Comparison of ENCODE assay signal across 1 cellular context in genomic region chr1:156767101-156767878, GRCh38.
TF ChIP-seq lines count a peak whose summit lies in the region.

TSS of gene PRCC (plus strand) at chr1:156767535. CDS start at chr1:156767772, 237 bp downstream.

TF ChIP-seq in K562, 482 proteins besides CTCF, POLR2A, EP300 and RAD21 (continued from another document and continues in another):
- TF ChIP-seq ELK1 (CRISPR knock-in tag; IDR thresholded peaks at IDR 0.05) = no peak
- TF ChIP-seq NR3C1 (CRISPR knock-in tag; IDR thresholded peaks at IDR 0.05) = no peak
- TF ChIP-seq, protein P1, sequence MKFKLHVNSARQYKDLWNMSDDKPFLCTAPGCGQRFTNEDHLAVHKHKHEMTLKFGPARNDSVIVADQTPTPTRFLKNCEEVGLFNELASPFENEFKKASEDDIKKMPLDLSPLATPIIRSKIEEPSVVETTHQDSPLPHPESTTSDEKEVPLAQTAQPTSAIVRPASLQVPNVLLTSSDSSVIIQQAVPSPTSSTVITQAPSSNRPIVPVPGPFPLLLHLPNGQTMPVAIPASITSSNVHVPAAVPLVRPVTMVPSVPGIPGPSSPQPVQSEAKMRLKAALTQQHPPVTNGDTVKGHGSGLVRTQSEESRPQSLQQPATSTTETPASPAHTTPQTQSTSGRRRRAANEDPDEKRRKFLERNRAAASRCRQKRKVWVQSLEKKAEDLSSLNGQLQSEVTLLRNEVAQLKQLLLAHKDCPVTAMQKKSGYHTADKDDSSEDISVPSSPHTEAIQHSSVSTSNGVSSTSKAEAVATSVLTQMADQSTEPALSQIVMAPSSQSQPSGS (CRISPR knock-in tag; IDR thresholded peaks at IDR 0.05) = 0 out of 2 replicates have a peak, but pooled peaks have one; percentile 43
- TF ChIP-seq NFE2L1 (tag; IDR thresholded peaks at IDR 0.05; ENCODE audit: borderline replicate concordance, low read depth) = no peak
- TF ChIP-seq MCM2 (IDR thresholded peaks at IDR 0.05; ENCODE audit: low read depth) = no peak
- TF ChIP-seq, protein P2, sequence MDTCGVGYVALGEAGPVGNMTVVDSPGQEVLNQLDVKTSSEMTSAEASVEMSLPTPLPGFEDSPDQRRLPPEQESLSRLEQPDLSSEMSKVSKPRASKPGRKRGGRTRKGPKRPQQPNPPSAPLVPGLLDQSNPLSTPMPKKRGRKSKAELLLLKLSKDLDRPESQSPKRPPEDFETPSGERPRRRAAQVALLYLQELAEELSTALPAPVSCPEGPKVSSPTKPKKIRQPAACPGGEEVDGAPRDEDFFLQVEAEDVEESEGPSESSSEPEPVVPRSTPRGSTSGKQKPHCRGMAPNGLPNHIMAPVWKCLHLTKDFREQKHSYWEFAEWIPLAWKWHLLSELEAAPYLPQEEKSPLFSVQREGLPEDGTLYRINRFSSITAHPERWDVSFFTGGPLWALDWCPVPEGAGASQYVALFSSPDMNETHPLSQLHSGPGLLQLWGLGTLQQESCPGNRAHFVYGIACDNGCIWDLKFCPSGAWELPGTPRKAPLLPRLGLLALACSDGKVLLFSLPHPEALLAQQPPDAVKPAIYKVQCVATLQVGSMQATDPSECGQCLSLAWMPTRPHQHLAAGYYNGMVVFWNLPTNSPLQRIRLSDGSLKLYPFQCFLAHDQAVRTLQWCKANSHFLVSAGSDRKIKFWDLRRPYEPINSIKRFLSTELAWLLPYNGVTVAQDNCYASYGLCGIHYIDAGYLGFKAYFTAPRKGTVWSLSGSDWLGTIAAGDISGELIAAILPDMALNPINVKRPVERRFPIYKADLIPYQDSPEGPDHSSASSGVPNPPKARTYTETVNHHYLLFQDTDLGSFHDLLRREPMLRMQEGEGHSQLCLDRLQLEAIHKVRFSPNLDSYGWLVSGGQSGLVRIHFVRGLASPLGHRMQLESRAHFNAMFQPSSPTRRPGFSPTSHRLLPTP (IDR thresholded peaks at IDR 0.05; ENCODE audit: borderline replicate concordance, extremely low read depth, insufficient read length) = no peak
- TF ChIP-seq, protein P3, sequence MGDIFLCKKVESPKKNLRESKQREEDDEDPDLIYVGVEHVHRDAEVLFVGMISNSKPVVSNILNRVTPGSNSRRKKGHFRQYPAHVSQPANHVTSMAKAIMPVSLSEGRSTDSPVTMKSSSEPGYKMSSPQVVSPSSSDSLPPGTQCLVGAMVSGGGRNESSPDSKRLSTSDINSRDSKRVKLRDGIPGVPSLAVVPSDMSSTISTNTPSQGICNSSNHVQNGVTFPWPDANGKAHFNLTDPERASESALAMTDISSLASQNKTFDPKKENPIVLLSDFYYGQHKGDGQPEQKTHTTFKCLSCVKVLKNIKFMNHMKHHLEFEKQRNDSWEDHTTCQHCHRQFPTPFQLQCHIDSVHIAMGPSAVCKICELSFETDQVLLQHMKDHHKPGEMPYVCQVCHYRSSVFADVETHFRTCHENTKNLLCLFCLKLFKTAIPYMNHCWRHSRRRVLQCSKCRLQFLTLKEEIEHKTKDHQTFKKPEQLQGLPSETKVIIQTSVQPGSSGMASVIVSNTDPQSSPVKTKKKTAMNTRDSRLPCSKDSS (IDR thresholded peaks at IDR 0.05; ENCODE audit: low read depth, partially characterized antibody) = no peak
- no peak for TF ChIP-seq ZC3H8 (IDR thresholded peaks at IDR 0.05)
- TF ChIP-seq THRAP3 (IDR thresholded peaks at IDR 0.05; ENCODE audit: borderline replicate concordance) = no peak
- no peak for TF ChIP-seq MAFG (tag; conservative IDR thresholded peaks at IDR 0.05)
- peak; percentile 91 to 98 (median 97) for TF ChIP-seq YY1 (IDR thresholded peaks at IDR 0.05; ENCODE audit: borderline replicate concordance in 1 of 3, control insufficient read depth in 1 of 3, extremely low read depth in 1 of 3, insufficient read depth in 3 of 3, insufficient read length in 1 of 3, insufficient replicate concordance in 2 of 3, low read depth in 1 of 3, low read length in 2 of 3)
- peak; percentile 27; the same call in 1 of the 2 replicates for TF ChIP-seq STAG1 (CRISPR knock-in tag; IDR thresholded peaks at IDR 0.05; ENCODE audit: borderline replicate concordance)
- no peak for TF ChIP-seq NELFE (IDR thresholded peaks at IDR 0.05; ENCODE audit: insufficient read depth, insufficient read length)
- TF ChIP-seq EHMT2 (IDR thresholded peaks at IDR 0.05) = no peak
- 0 out of 4 replicates have a peak, but pooled peaks of 1 of the 2 experiments have one; percentile 33 for TF ChIP-seq TRIM24 (IDR thresholded peaks at IDR 0.05)
- TF ChIP-seq MYBL2 (IDR thresholded peaks at IDR 0.05; ENCODE audit: low read depth) = no peak
- TF ChIP-seq MYBL2 (CRISPR knock-in tag; IDR thresholded peaks at IDR 0.05; ENCODE audit: borderline replicate concordance) = no peak
- TF ChIP-seq ERF (CRISPR knock-in tag; IDR thresholded peaks at IDR 0.05) = no peak
- TF ChIP-seq PHF8 (IDR thresholded peaks at IDR 0.05; ENCODE audit: borderline replicate concordance, low read length) = peak; percentile 100
- 0 out of 2 replicates have a peak, but pooled peaks have one; percentile 49 for TF ChIP-seq GTF2A2 (tag; IDR thresholded peaks at IDR 0.05)
- no peak for TF ChIP-seq CBX8 (IDR thresholded peaks at IDR 0.05; ENCODE audit: borderline replicate concordance, extremely low read depth, low read depth, low read length, poor library complexity, severe bottlenecking)
- TF ChIP-seq, protein P4, sequence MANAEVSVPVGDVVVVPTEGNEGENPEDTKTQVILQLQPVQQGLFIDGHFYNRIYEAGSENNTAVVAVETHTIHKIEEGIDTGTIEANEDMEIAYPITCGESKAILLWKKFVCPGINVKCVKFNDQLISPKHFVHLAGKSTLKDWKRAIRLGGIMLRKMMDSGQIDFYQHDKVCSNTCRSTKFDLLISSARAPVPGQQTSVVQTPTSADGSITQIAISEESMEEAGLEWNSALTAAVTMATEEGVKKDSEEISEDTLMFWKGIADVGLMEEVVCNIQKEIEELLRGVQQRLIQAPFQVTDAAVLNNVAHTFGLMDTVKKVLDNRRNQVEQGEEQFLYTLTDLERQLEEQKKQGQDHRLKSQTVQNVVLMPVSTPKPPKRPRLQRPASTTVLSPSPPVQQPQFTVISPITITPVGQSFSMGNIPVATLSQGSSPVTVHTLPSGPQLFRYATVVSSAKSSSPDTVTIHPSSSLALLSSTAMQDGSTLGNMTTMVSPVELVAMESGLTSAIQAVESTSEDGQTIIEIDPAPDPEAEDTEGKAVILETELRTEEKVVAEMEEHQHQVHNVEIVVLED (CRISPR knock-in tag; IDR thresholded peaks at IDR 0.05) = peak; percentile 50
- no peak for TF ChIP-seq NFIX (CRISPR knock-in tag; IDR thresholded peaks at IDR 0.05; ENCODE audit: low read depth)
- TF ChIP-seq ZBTB8A (IDR thresholded peaks at IDR 0.05; ENCODE audit: partially characterized antibody) = peak; percentile 81
- TF ChIP-seq ZNF232 (CRISPR knock-in tag; IDR thresholded peaks at IDR 0.05) = peak; percentile 46
- no peak for TF ChIP-seq TAF1 (IDR thresholded peaks at IDR 0.05; ENCODE audit: control insufficient read depth, extremely low read depth, insufficient read depth, low read length, severe bottlenecking)
- no peak for TF ChIP-seq CEBPG (CRISPR knock-in tag; IDR thresholded peaks at IDR 0.05)
- TF ChIP-seq CEBPG (tag; conservative IDR thresholded peaks at IDR 0.05 in 1 of 2, IDR thresholded peaks at IDR 0.05 in 1 of 2) = peak in 1 of 2 experiments; percentile 26; a peak in 2 of 4 replicates
- no peak for TF ChIP-seq JUNB (CRISPR knock-in tag; conservative IDR thresholded peaks at IDR 0.05)
- TF ChIP-seq ZNF431 (CRISPR knock-in tag; IDR thresholded peaks at IDR 0.05) = 0 out of 2 replicates have a peak, but pooled peaks have one; percentile 66
- TF ChIP-seq GABPB2 (CRISPR knock-in tag; conservative IDR thresholded peaks at IDR 0.05) = no peak
- no peak for TF ChIP-seq SIRT6 (IDR thresholded peaks at IDR 0.05; ENCODE audit: low read depth, low read length)
- TF ChIP-seq KAT7 (CRISPR knock-in tag; IDR thresholded peaks at IDR 0.05; ENCODE audit: borderline replicate concordance) = no peak
- no peak for TF ChIP-seq HSF4 (CRISPR knock-in tag; IDR thresholded peaks at IDR 0.05; ENCODE audit: borderline replicate concordance)
- no peak for TF ChIP-seq TCF3 (CRISPR knock-in tag; IDR thresholded peaks at IDR 0.05)
- TF ChIP-seq, protein P5, sequence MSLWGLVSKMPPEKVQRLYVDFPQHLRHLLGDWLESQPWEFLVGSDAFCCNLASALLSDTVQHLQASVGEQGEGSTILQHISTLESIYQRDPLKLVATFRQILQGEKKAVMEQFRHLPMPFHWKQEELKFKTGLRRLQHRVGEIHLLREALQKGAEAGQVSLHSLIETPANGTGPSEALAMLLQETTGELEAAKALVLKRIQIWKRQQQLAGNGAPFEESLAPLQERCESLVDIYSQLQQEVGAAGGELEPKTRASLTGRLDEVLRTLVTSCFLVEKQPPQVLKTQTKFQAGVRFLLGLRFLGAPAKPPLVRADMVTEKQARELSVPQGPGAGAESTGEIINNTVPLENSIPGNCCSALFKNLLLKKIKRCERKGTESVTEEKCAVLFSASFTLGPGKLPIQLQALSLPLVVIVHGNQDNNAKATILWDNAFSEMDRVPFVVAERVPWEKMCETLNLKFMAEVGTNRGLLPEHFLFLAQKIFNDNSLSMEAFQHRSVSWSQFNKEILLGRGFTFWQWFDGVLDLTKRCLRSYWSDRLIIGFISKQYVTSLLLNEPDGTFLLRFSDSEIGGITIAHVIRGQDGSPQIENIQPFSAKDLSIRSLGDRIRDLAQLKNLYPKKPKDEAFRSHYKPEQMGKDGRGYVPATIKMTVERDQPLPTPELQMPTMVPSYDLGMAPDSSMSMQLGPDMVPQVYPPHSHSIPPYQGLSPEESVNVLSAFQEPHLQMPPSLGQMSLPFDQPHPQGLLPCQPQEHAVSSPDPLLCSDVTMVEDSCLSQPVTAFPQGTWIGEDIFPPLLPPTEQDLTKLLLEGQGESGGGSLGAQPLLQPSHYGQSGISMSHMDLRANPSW (CRISPR knock-in tag; IDR thresholded peaks at IDR 0.05) = 0 out of 2 replicates have a peak, but pooled peaks have one; percentile 48
- TF ChIP-seq ZBTB26 (CRISPR knock-in tag; IDR thresholded peaks at IDR 0.05) = no peak
- peak; percentile 89 for TF ChIP-seq FOXK1 (CRISPR knock-in tag; IDR thresholded peaks at IDR 0.05; ENCODE audit: borderline replicate concordance)
- no peak for TF ChIP-seq ZNF318 (IDR thresholded peaks at IDR 0.05; ENCODE audit: borderline replicate concordance in 1 of 2, low read depth in 1 of 2)
- TF ChIP-seq ZNF133 (CRISPR knock-in tag; IDR thresholded peaks at IDR 0.05) = no peak
